In genomic region chr1:151510957-151511635, GRCh38 we compare ENCODE assay signal across 8 cellular contexts. TPM values are rescaled to one million over a fixed set of nuclear protein-coding genes. Genes with fewer than 3 reads are reported as not detected.
A peak's percentile ranks its signal among the peaks of the same experiment; 100 is the strongest.
DNase-seq lines count a peak whose midpoint lies in the region; ATAC-seq and TF ChIP-seq lines count a peak whose summit lies in the region.

CGN (plus strand) TSS chr1:151511387; CDS start chr1:151518520, 7,133 bp downstream.

- no peaks in the 10 kb centered on the region for H3K79me2 ChIP-seq in OCI-LY7 (ENCODE audit: insufficient read depth, low read depth, low read length)

- H3K27ac ChIP-seq in IMR-90 (ENCODE audit: insufficient read depth, low read length), result no peak within 1 kb of the TSS
- peak within 1 kb of the TSS; percentile 19 for H3K27ac ChIP-seq in OCI-LY7 (ENCODE audit: low read depth, low read length, poor library complexity, severe bottlenecking)
- peak within 1 kb of the TSS; percentile 96 to 97 for H3K27ac ChIP-seq in mucosa of rectum (ENCODE audit: low read depth in 2 of 2, low read length in 2 of 2)

- H3K4me3 ChIP-seq in IMR-90 (ENCODE audit: insufficient read depth, low read depth, low read length) (peak within 1 kb of the TSS; percentile 54), OCI-LY7 (ENCODE audit: low read depth, low read length, poor library complexity, severe bottlenecking) (peak within 1 kb of the TSS; percentile 69), epithelial cell of proximal tubule (ENCODE audit: low read depth, low read length) (peak within 1 kb of the TSS; percentile 66), mucosa of rectum (ENCODE audit: low read length in 2 of 2) (peak within 1 kb of the TSS; percentile 75 to 90)

- BruUV-seq in IMR-90 (replicated peaks; lab: Mats Ljungman, UMichigan) (no TSS peak), OCI-LY7 (replicated peaks; lab: Mats Ljungman, UMichigan) (no TSS peak)

- H2AK9ac ChIP-seq in IMR-90 (replicated peaks; ENCODE audit: low read depth, low read length, poor library complexity), result peak within 1 kb of the TSS; percentile 63

- peak; percentile 86 for ATAC-seq in GM21381 (IDR thresholded peaks at IDR 0.05; ENCODE audit: unreplicated experiment)
- ATAC-seq in IMR-90 (ENCODE audit: low read depth), result peak; percentile 99

- H3K56ac ChIP-seq in IMR-90 (ENCODE audit: extremely low read depth, insufficient read depth, low read length), result peak within 1 kb of the TSS; percentile 47; the same call in 1 of the 2 replicates

- peak within 1 kb of the TSS in 1 of 2 experiments; percentile 25; a peak in 2 of 4 replicates for H4K8ac ChIP-seq in IMR-90 (ENCODE audit: low read depth in 2 of 2, low read length in 2 of 2)

- H3K9me3 ChIP-seq in IMR-90 (ENCODE audit: control insufficient read depth, insufficient read depth, low read length), result no peaks in the 10 kb centered on the region
- no peaks in the 10 kb centered on the region for H3K9me3 ChIP-seq in OCI-LY7 (ENCODE audit: low read length)
- no peaks in the 10 kb centered on the region for H3K9me3 ChIP-seq in mucosa of rectum (ENCODE audit: control insufficient read depth in 2 of 2, low read length in 2 of 2)

- peak within 1 kb of the TSS; percentile 78; the same call in 1 of the 2 replicates for H3K23ac ChIP-seq in IMR-90 (ENCODE audit: low read depth, low read length)

- no peak within 1 kb of the TSS for H2BK15ac ChIP-seq in IMR-90 (ENCODE audit: low read depth, low read length)

- H3K9ac ChIP-seq in IMR-90 (ENCODE audit: low read depth, low read length) (peak within 1 kb of the TSS; percentile 55), mucosa of rectum (ENCODE audit: low read depth in 1 of 2, low read length in 2 of 2) (peak within 1 kb of the TSS; percentile 85 to 95)

- no peaks in the 10 kb centered on the region for H3K36me3 Mint-ChIP-seq in CD14-positive monocyte

- POLR2A ChIA-PET in IMR-90 (lab: Charles Lee; ENCODE audit: unreplicated experiment) (interaction anchor here (0.6 kb wide), 1 partner anchor 8 kb away, joined by 6 read pairs; no protein-coding TSS in a partner anchor), OCI-LY7 (lab: Charles Lee) (interaction anchor here (0.5 to 1.9 kb wide), 9 partner anchors 9 to 278 kb away, joined by 3 to 7 read pairs (median 3); no protein-coding TSS in a partner anchor)

- H3K27ac Mint-ChIP-seq in CD14-positive monocyte, result peak within 1 kb of the TSS in 2 of 7 donors; percentile 6 to 61

- H3K18ac ChIP-seq in IMR-90 (ENCODE audit: low read depth, low read length), result no peak within 1 kb of the TSS

- peak within 1 kb of the TSS; percentile 22; the same call in 1 of the 2 replicates for H3K4ac ChIP-seq in IMR-90 (ENCODE audit: low read depth, low read length)

- TF ChIP-seq RAD21 in IMR-90 (IDR thresholded peaks at IDR 0.05; ENCODE audit: low read length), result no peak

- no peak for TF ChIP-seq POLR2A in IMR-90 (IDR thresholded peaks at IDR 0.05; ENCODE audit: low read depth, low read length)

- H3K9me3 Mint-ChIP-seq in CD14-positive monocyte, result peaks cover 0 to 5% (median 2%) of the 10 kb centered on the region in 7 donors

- in situ Hi-C loops in IMR-90 (cut with MboI; ENCODE audit: low sequenced_read_pairs), result no loop called here

- peak; percentile 53 for DNase-seq in CD14-positive monocyte (ENCODE audit: low spot score)
- peak; percentile 75 for DNase-seq in IMR-90
- peak; percentile 95 for DNase-seq in OCI-LY7 (ENCODE audit: low spot score)
- peak; percentile 83 for DNase-seq in activated T-cell treated with anti-CD3 and anti-CD28 coated beads for 48 hours (ENCODE audit: low read depth)
- DNase-seq in epithelial cell of proximal tubule (ENCODE audit: low read depth), result no peak
- DNase-seq in stimulated activated CD8-positive, alpha-beta memory T cell treated with anti-CD3 and anti-CD28 coated beads, Interleukin-4, amount 100 ng/mL, for 1 hour (ENCODE audit: low read depth in 2 of 2, low spot score in 1 of 2), result peak; percentile 57 to 71

- peaks cover 28% of the 10 kb centered on the region for H3K4me1 Mint-ChIP-seq in CD14-positive monocyte

- H3K4me1 ChIP-seq in IMR-90 (ENCODE audit: control insufficient read depth, insufficient read depth, low read length) (peaks cover 4% of the 10 kb centered on the region), OCI-LY7 (ENCODE audit: insufficient read depth, low read length, poor library complexity, severe bottlenecking) (peaks cover 32% of the 10 kb centered on the region), mucosa of rectum (ENCODE audit: control insufficient read depth in 2 of 2, insufficient read depth in 2 of 2, low read length in 2 of 2) (peaks cover 40 to 42% of the 10 kb centered on the region in 2 donors)

- 1% methylated on average over 42 of the region's 68 CpGs; no CpG with 5 or more reads in 1 of the 2 experiments for WGBS in IMR-90 (ENCODE audit: extremely low coverage in 2 of 2, insufficient read length in 1 of 2), 2 experiments

- 0 out of 2 replicates have a peak, but pooled peaks cover 3% of the 10 kb centered on the region for H3K9me1 ChIP-seq in IMR-90 (ENCODE audit: insufficient read depth, low read length)

- no peaks in the 10 kb centered on the region for H4K20me1 ChIP-seq in IMR-90 (ENCODE audit: insufficient read depth, low read length)
- H4K20me1 ChIP-seq in OCI-LY7 (ENCODE audit: insufficient read depth, low read length), result no peaks in the 10 kb centered on the region

- H3K4me2 ChIP-seq in IMR-90 (ENCODE audit: low read depth, low read length) (peak within 1 kb of the TSS; percentile 89), OCI-LY7 (ENCODE audit: low read length) (peak within 1 kb of the TSS; percentile 73)

- intact Hi-C loops in CD14-positive monocyte (cut with micrococcal nuclease) (no loop called here), IMR-90 (cut with micrococcal nuclease) (loop anchor here (5.0 kb wide), 1 partner anchor 39 kb away; no protein-coding TSS in a partner anchor), OCI-LY7 (cut with micrococcal nuclease; ENCODE audit: unreplicated experiment) (loop anchor here (5.0 kb wide), 1 partner anchor 164 kb away; the partner anchor contains the start of gene RFX5)

- peak within 1 kb of the TSS; percentile 87 to 97 for H3K4me3 Mint-ChIP-seq in CD14-positive monocyte

- no peak within 1 kb of the TSS for H2BK20ac ChIP-seq in IMR-90 (ENCODE audit: low read depth, low read length)

- H4K5ac ChIP-seq in IMR-90 (ENCODE audit: low read depth, low read length), result no peak within 1 kb of the TSS

- no peaks in the 10 kb centered on the region for H3K9me2 ChIP-seq in OCI-LY7 (ENCODE audit: insufficient read depth, low read length)

- H3K27me3 ChIP-seq in IMR-90 (ENCODE audit: control insufficient read depth, insufficient read depth, low read length), result peaks cover 33% of the 10 kb centered on the region
- H3K27me3 ChIP-seq in mucosa of rectum (ENCODE audit: control insufficient read depth in 2 of 2, insufficient read depth in 2 of 2, low read length in 2 of 2), result no peaks in the 10 kb centered on the region

- no peak within 1 kb of the TSS for H4K91ac ChIP-seq in IMR-90 (ENCODE audit: insufficient read depth, low read depth, low read length)

- H2AK5ac ChIP-seq in IMR-90 (ENCODE audit: low read depth, low read length), result no peak within 1 kb of the TSS

- no peaks in the 10 kb centered on the region for H3K79me1 ChIP-seq in IMR-90 (ENCODE audit: low read depth in 1 of 2, low read length in 2 of 2)

- H3K27me3 Mint-ChIP-seq in CD14-positive monocyte (ENCODE audit: low read depth in 3 of 3), result peaks cover 45 to 55% (median 55%) of the 10 kb centered on the region in 3 donors

- no peaks in the 10 kb centered on the region for H3K36me3 ChIP-seq in IMR-90 (ENCODE audit: control insufficient read depth, insufficient read depth, low read length)
- no peaks in the 10 kb centered on the region for H3K36me3 ChIP-seq in OCI-LY7 (ENCODE audit: insufficient read depth, low read length)
- H3K36me3 ChIP-seq in mucosa of rectum (ENCODE audit: control insufficient read depth in 2 of 2, insufficient read depth in 2 of 2, low read length in 2 of 2), result no peaks in the 10 kb centered on the region

- no peak within 1 kb of the TSS for H2BK120ac ChIP-seq in IMR-90 (ENCODE audit: low read depth, low read length)

- no peak within 1 kb of the TSS for H2BK5ac ChIP-seq in IMR-90 (ENCODE audit: low read depth, low read length, poor library complexity, severe bottlenecking)

- CTCF ChIA-PET in IMR-90 (lab: Yijun Ruan, JAX) (interaction anchor here (1.2 kb wide), 1 partner anchor 10 kb away, joined by 4 read pairs; no protein-coding TSS in a partner anchor), OCI-LY7 (lab: Charles Lee; ENCODE audit: unreplicated experiment) (interaction anchor here (0.8 to 0.9 kb wide), 3 partner anchors 10 to 52 kb away, joined by 3 read pairs; partner anchors contain the start of gene POGZ)

- TF ChIP-seq CTCF in CD14-positive monocyte (IDR thresholded peaks at IDR 0.05) (no peak), IMR-90 (conservative IDR thresholded peaks at IDR 0.05; ENCODE audit: low read depth, low read length) (no peak), OCI-LY7 (conservative IDR thresholded peaks at IDR 0.05; ENCODE audit: low read length) (no peak), epithelial cell of proximal tubule (conservative IDR thresholded peaks at IDR 0.05; ENCODE audit: low read depth, low read length) (no peak)

- peak within 1 kb of the TSS; percentile 7; the same call in 1 of the 2 replicates for H3K14ac ChIP-seq in IMR-90 (replicated peaks; ENCODE audit: low read depth, low read length)

- H2AFZ ChIP-seq in IMR-90 (replicated peaks; ENCODE audit: low read length, poor library complexity) (peak within 1 kb of the TSS; percentile 92), OCI-LY7 (ENCODE audit: low read length) (peak within 1 kb of the TSS; percentile 93)

- dilution Hi-C loops in IMR-90 (cut with HindIII; ENCODE audit: low sequenced_read_pairs, unreplicated experiment), result no loop called here

TF ChIP-seq in IMR-90, 13 proteins besides CTCF, POLR2A, EP300 and RAD21:
- peak; percentile 86; the same call in 1 of the 2 replicates for TF ChIP-seq MAZ (IDR thresholded peaks at IDR 0.05; ENCODE audit: borderline replicate concordance, low read depth, low read length)
- TF ChIP-seq MAFK (IDR thresholded peaks at IDR 0.05; ENCODE audit: low read depth, low read length), result no peak
- TF ChIP-seq CEBPB (IDR thresholded peaks at IDR 0.05; ENCODE audit: low read depth, low read length), result no peak
- TF ChIP-seq USF2 (IDR thresholded peaks at IDR 0.05; ENCODE audit: low read depth, low read length), result peak; percentile 29; the same call in 1 of the 2 replicates
TF ChIP-seq in IMR-90: peak in this region for 2.

RNA-seq across cellular contexts. Expression of gene CGN, which starts in this region (rescaled TPM):
- polyA plus RNA-seq in CD14-positive monocyte (not detected), IMR-90 (2012; rRNA removed) (0.34 and 0.36 TPM in 2 replicates)
- total RNA-seq in IMR-90 (2012; rRNA removed) (0.28 and 0.36 TPM in 2 replicates), OCI-LY7 (2022) (5.5 TPM in 2 replicates), epithelial cell of proximal tubule (9.5 and 10.1 TPM in 2 replicates)
- 0.10 and 0.20 TPM in 2 replicates for polyA plus RNA-seq in IMR-90 (2012; cell fraction: cytosol; rRNA removed)
- polyA plus RNA-seq in IMR-90 (2012; cell fraction: nucleus; rRNA removed; ENCODE audit: low replicate concordance), result 0.84 and 1.3 TPM in 2 replicates
- 1.7 and 2.5 TPM in 2 replicates for total RNA-seq in OCI-LY7 (2014; rRNA removed; shearing (Covaris generic))

Comparison
In these comparisons a context has a peak if more than half of its experiments do, and no peak if none do; other contexts are left out.
1. Peak in DNase-seq in CD14-positive monocyte; RNA of the gene not detected or under 1 TPM.
2. intact Hi-C loops: an anchor here in IMR-90 (5.0 kb wide) and OCI-LY7 (5.0 kb wide); none called in CD14-positive monocyte.